ENCODE assay signal across 8 cellular contexts in genomic region chr1:156126701-156127534, GRCh38. TPM values are rescaled to one million over a fixed set of nuclear protein-coding genes. Genes with fewer than 3 reads are reported as not detected.
DNase-seq lines count a peak whose midpoint lies in the region; ATAC-seq and TF ChIP-seq lines count a peak whose summit lies in the region.

No MANE protein-coding gene starts in this region.

- ATAC-seq in HG02938 (IDR thresholded peaks at IDR 0.05; ENCODE audit: unreplicated experiment) (peak; percentile 41), left cardiac atrium (peak in 1 of 2 donors; percentile 7)

- in situ Hi-C loops in SK-MEL-5 (cut with HindIII; ENCODE audit: low pct_unique_long_range_greater_than_20kb, low sequenced_read_pairs) = no loop called here

- TF ChIP-seq CTCF in GM10266 (IDR thresholded peaks at IDR 0.05; ENCODE audit: control insufficient read depth, insufficient read depth, low read depth, missing control alignments) = no peak

- intact Hi-C loops in left cardiac atrium (cut with DNase I) = no loop called here

- peak; percentile 61 for DNase-seq in GM10266 (ENCODE audit: extremely low spot score)
- peak; percentile 62 for DNase-seq in SK-MEL-5 (ENCODE audit: low read depth, low spot score)
- DNase-seq in activated naive CD4-positive, alpha-beta T cell treated with Interleukin-2 at 50 U/mL for 16 hours = peak; percentile 89
- DNase-seq in left cardiac atrium = peak; percentile 70
- DNase-seq in stimulated activated CD4-positive, alpha-beta T cell treated with anti-CD3 and anti-CD28 coated beads, Interleukin-1b, Interleukin-23, amount 100 ng/mL, for 4 hours (ENCODE audit: low read depth in 2 of 2) = peak; percentile 52 to 58
- DNase-seq in NCI-H2171 (lab: John Stamatoyannopoulos, UW) = no peak
- no peak for DNase-seq in NCI-H2029 treated with DMSO at 0.1 percent for 48 hours (lab: John Stamatoyannopoulos, UW)

RNA-seq across cellular contexts. Expression of gene LMNA, which starts 12.4 kb away (rescaled TPM):
- 515 and 576 TPM in 2 replicates for total RNA-seq in SK-MEL-5 (2014; rRNA removed; shearing (Covaris generic))
- polyA plus RNA-seq in SK-MEL-5 (2015; cell fraction: cytosol; rRNA removed) = 499 and 536 TPM in 2 replicates
- 364 and 397 TPM in 2 replicates for polyA plus RNA-seq in SK-MEL-5 (2015; cell fraction: nucleus; rRNA removed)
- total RNA-seq in left cardiac atrium = 100 to 1,000 TPM; 264 to 384 TPM

RNA-seq across cellular contexts. Expression of gene SEMA4A, which starts 26.5 kb away (rescaled TPM):
- 0.11 and 1.3 TPM in 2 replicates for total RNA-seq in SK-MEL-5 (2014; rRNA removed; shearing (Covaris generic))
- 0.13 and 0.33 TPM in 2 replicates for polyA plus RNA-seq in SK-MEL-5 (2015; cell fraction: cytosol; rRNA removed)
- polyA plus RNA-seq in SK-MEL-5 (2015; cell fraction: nucleus; rRNA removed) = 1.8 and 5.2 TPM in 2 replicates
- total RNA-seq in left cardiac atrium = 1 to 10 TPM; 2.7 to 3.8 TPM

RNA-seq across cellular contexts. Expression of gene MEX3A, which starts 44.7 kb away (rescaled TPM):
- 3.0 and 3.4 TPM in 2 replicates for total RNA-seq in SK-MEL-5 (2014; rRNA removed; shearing (Covaris generic))
- 10.6 and 16.6 TPM in 2 replicates for polyA plus RNA-seq in SK-MEL-5 (2015; cell fraction: cytosol; rRNA removed)
- polyA plus RNA-seq in SK-MEL-5 (2015; cell fraction: nucleus; rRNA removed) = 8.2 and 8.7 TPM in 2 replicates
- under 1 TPM; 0.15 to 0.42 TPM for total RNA-seq in left cardiac atrium

Comparison
In these comparisons a context has a peak if more than half of its experiments do, and no peak if none do; other contexts are left out.
1. DNase-seq: peak in GM10266 (single experiment), SK-MEL-5 (single experiment), activated naive CD4-positive, alpha-beta T cell treated with Interleukin-2 at 50 U/mL for 16 hours (single experiment), left cardiac atrium (single experiment) and stimulated activated CD4-positive, alpha-beta T cell treated with anti-CD3 and anti-CD28 coated beads, Interleukin-1b, Interleukin-23, amount 100 ng/mL, for 4 hours (2 of 2); none in NCI-H2171 (single experiment) and NCI-H2029 treated with DMSO at 0.1 percent for 48 hours (single experiment).